ENCODE assay signal across 1 cellular context in the genomic region with DNA sequence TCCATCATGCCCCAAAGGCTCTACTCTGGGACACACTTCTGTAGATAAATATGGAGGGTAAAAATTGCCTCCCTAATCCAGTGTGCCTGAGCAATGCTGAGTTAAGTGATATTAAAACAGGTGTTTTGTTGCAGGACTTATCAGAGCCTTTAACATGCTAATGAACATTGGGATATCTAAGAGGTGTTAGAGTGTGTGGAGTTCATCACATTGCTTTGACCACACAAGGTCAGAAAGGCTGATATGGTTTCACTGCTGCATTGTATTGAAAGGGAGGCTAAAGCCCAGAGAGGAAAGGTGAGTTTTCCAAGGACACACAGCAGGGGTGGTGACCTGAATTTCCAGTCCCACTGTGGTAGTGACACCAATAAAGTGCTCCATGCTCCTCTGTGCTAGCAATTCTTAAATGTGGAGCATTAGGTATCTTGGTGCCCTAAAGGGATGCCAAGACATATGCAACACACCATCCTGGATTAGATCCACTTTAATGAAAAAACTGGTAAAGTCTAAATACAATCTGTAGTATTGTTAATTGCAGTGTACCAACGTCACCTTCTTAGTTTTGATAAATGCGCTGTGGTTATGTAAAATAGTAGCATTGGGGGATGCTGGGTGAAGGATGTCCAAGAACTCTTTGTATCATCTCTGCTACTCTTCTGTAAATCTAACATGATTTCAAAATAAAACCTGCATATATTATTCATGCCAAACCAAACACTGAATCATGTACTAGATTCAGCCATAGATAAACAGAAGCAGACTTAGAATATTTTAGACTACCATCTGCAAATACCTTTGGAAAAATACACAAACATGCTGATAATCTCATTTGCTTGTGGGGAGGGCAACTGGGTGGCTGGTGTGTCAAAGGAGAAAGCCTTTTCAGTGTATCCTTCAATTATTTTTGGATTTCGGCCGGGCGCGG.
TF ChIP-seq lines count a peak whose summit lies in the region.

No MANE protein-coding gene starts in this region.

TF ChIP-seq in endothelial cell of umbilical vein, 7 proteins besides CTCF, POLR2A, EP300 and RAD21:
- TF ChIP-seq JUN (IDR thresholded peaks at IDR 0.05; ENCODE audit: borderline replicate concordance, insufficient read depth, insufficient read length, low read depth) (no peak), EZH2 (IDR thresholded peaks at IDR 0.05; ENCODE audit: borderline replicate concordance, low read depth, low read length, severe bottlenecking) (no peak), GATA2 (IDR thresholded peaks at IDR 0.05; ENCODE audit: insufficient read depth, insufficient read length, low read depth, low read length) (peak; percentile 14)
TF ChIP-seq in endothelial cell of umbilical vein: peak in this region for 1.
